Comparison of ENCODE assay signal across 1 cellular context in the genomic region with DNA sequence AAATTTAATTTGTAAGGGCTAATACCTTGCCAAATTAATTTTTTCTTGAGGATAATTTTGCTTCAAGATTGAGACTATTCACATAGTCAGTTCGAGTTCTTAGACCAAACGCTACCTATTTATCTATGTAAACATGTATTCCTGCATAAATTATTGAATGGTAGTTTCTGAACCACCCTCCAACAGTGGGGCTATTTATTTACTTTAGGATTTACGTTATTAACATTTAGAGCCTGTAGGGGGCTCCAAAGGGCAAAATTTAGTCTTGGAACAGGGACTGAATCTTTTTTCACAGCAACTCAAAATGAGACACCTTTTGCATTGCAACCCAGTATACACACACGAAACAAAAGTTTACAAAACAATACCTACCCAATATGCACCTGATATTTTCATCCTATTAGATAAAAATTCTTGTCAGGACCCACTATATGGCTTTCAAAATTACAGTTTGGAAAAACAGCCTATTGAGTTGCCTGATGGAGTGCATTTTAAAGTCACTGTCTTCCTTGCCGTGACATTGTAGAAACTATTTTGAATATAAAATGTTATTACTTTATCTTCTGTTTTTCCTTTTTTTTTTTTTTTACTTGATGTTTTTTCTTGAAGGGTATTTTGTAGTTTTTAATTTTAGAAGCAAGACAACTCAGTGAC.
TF ChIP-seq lines count a peak whose summit lies in the region.

No MANE protein-coding gene starts in this region.

TF ChIP-seq in H1, 55 proteins besides CTCF, POLR2A, EP300 and RAD21:
- TF ChIP-seq JUN (IDR thresholded peaks at IDR 0.05; ENCODE audit: low read depth, low read length), result no peak
- no peak for TF ChIP-seq GABPA (IDR thresholded peaks at IDR 0.05; ENCODE audit: borderline replicate concordance, insufficient read depth, low read length)
- TF ChIP-seq ASH2L (IDR thresholded peaks at IDR 0.05; ENCODE audit: low read length), result no peak
- no peak for TF ChIP-seq TBP (IDR thresholded peaks at IDR 0.05; ENCODE audit: low read depth, low read length)
- TF ChIP-seq CBX8 (IDR thresholded peaks at IDR 0.05; ENCODE audit: borderline replicate concordance, low read depth, low read length), result no peak
- TF ChIP-seq PHF8 (conservative IDR thresholded peaks at IDR 0.05; ENCODE audit: low read depth, low read length), result no peak
- no peak for TF ChIP-seq KDM4A (IDR thresholded peaks at IDR 0.05; ENCODE audit: low read depth, low read length, severe bottlenecking)
- no peak for TF ChIP-seq RXRA (IDR thresholded peaks at IDR 0.05; ENCODE audit: insufficient read depth, low read depth, low read length)
- TF ChIP-seq TAF7 (optimal IDR thresholded peaks at IDR 0.05; ENCODE audit: borderline replicate concordance, low read depth, low read length), result no peak
- no peak for TF ChIP-seq KDM5A (IDR thresholded peaks at IDR 0.05; ENCODE audit: low read length)
- TF ChIP-seq, protein P1, sequence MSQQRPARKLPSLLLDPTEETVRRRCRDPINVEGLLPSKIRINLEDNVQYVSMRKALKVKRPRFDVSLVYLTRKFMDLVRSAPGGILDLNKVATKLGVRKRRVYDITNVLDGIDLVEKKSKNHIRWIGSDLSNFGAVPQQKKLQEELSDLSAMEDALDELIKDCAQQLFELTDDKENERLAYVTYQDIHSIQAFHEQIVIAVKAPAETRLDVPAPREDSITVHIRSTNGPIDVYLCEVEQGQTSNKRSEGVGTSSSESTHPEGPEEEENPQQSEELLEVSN (IDR thresholded peaks at IDR 0.05), result no peak
- TF ChIP-seq CREB1 (IDR thresholded peaks at IDR 0.05), result no peak
- no peak for TF ChIP-seq BCL11A (IDR thresholded peaks at IDR 0.05; ENCODE audit: low read depth in 2 of 2, low read length in 2 of 2)
- TF ChIP-seq, protein P2, sequence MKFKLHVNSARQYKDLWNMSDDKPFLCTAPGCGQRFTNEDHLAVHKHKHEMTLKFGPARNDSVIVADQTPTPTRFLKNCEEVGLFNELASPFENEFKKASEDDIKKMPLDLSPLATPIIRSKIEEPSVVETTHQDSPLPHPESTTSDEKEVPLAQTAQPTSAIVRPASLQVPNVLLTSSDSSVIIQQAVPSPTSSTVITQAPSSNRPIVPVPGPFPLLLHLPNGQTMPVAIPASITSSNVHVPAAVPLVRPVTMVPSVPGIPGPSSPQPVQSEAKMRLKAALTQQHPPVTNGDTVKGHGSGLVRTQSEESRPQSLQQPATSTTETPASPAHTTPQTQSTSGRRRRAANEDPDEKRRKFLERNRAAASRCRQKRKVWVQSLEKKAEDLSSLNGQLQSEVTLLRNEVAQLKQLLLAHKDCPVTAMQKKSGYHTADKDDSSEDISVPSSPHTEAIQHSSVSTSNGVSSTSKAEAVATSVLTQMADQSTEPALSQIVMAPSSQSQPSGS (IDR thresholded peaks at IDR 0.05; ENCODE audit: low read length), result no peak
- TF ChIP-seq, protein P3, sequence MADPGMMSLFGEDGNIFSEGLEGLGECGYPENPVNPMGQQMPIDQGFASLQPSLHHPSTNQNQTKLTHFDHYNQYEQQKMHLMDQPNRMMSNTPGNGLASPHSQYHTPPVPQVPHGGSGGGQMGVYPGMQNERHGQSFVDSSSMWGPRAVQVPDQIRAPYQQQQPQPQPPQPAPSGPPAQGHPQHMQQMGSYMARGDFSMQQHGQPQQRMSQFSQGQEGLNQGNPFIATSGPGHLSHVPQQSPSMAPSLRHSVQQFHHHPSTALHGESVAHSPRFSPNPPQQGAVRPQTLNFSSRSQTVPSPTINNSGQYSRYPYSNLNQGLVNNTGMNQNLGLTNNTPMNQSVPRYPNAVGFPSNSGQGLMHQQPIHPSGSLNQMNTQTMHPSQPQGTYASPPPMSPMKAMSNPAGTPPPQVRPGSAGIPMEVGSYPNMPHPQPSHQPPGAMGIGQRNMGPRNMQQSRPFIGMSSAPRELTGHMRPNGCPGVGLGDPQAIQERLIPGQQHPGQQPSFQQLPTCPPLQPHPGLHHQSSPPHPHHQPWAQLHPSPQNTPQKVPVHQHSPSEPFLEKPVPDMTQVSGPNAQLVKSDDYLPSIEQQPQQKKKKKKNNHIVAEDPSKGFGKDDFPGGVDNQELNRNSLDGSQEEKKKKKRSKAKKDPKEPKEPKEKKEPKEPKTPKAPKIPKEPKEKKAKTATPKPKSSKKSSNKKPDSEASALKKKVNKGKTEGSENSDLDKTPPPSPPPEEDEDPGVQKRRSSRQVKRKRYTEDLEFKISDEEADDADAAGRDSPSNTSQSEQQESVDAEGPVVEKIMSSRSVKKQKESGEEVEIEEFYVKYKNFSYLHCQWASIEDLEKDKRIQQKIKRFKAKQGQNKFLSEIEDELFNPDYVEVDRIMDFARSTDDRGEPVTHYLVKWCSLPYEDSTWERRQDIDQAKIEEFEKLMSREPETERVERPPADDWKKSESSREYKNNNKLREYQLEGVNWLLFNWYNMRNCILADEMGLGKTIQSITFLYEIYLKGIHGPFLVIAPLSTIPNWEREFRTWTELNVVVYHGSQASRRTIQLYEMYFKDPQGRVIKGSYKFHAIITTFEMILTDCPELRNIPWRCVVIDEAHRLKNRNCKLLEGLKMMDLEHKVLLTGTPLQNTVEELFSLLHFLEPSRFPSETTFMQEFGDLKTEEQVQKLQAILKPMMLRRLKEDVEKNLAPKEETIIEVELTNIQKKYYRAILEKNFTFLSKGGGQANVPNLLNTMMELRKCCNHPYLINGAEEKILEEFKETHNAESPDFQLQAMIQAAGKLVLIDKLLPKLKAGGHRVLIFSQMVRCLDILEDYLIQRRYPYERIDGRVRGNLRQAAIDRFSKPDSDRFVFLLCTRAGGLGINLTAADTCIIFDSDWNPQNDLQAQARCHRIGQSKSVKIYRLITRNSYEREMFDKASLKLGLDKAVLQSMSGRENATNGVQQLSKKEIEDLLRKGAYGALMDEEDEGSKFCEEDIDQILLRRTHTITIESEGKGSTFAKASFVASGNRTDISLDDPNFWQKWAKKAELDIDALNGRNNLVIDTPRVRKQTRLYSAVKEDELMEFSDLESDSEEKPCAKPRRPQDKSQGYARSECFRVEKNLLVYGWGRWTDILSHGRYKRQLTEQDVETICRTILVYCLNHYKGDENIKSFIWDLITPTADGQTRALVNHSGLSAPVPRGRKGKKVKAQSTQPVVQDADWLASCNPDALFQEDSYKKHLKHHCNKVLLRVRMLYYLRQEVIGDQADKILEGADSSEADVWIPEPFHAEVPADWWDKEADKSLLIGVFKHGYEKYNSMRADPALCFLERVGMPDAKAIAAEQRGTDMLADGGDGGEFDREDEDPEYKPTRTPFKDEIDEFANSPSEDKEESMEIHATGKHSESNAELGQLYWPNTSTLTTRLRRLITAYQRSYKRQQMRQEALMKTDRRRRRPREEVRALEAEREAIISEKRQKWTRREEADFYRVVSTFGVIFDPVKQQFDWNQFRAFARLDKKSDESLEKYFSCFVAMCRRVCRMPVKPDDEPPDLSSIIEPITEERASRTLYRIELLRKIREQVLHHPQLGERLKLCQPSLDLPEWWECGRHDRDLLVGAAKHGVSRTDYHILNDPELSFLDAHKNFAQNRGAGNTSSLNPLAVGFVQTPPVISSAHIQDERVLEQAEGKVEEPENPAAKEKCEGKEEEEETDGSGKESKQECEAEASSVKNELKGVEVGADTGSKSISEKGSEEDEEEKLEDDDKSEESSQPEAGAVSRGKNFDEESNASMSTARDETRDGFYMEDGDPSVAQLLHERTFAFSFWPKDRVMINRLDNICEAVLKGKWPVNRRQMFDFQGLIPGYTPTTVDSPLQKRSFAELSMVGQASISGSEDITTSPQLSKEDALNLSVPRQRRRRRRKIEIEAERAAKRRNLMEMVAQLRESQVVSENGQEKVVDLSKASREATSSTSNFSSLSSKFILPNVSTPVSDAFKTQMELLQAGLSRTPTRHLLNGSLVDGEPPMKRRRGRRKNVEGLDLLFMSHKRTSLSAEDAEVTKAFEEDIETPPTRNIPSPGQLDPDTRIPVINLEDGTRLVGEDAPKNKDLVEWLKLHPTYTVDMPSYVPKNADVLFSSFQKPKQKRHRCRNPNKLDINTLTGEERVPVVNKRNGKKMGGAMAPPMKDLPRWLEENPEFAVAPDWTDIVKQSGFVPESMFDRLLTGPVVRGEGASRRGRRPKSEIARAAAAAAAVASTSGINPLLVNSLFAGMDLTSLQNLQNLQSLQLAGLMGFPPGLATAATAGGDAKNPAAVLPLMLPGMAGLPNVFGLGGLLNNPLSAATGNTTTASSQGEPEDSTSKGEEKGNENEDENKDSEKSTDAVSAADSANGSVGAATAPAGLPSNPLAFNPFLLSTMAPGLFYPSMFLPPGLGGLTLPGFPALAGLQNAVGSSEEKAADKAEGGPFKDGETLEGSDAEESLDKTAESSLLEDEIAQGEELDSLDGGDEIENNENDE (IDR thresholded peaks at IDR 0.05; ENCODE audit: insufficient replicate concordance, low read length), result no peak
- TF ChIP-seq EZH2 (IDR thresholded peaks at IDR 0.05; ENCODE audit: low read depth, low read length, severe bottlenecking), result no peak
- no peak for TF ChIP-seq HDAC6 (IDR thresholded peaks at IDR 0.05; ENCODE audit: low read depth, low read length)
